Comparison of ENCODE assay signal across 11 cellular contexts in the genomic region with DNA sequence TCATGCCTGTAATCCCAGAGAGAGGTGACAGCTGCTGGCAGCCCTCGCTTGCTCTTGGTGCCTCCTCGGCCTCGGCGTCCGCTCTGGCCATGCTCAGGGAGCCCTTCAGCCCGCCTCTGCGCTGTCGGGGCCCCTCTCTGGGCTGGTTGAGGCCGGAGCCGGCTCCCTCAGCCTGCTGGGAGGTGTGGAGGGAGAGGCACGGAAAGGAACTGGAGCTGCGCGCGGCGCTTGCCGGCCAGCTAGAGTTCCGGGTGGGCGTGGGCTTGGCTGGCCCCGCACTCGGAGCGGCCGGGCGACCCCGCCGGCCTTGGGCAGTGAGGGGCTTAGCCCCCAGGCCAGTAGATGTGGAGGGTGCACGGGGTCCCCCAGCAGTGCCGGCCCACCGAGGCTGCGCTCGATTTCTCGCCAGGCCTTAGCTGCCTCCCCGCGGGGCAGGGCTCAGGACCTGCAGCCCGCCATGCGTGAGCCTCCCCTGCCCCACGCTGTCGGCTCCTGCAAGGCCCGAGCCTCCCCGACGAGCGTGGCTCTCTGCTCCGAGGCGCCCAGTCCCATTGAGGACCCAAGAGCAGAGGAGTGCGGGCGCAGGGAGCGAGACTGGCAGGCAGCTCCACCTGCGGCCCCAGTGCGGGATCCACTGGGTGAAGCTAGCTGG. TPM values are rescaled to one million over a fixed set of nuclear protein-coding genes. Genes with fewer than 3 reads are reported as not detected.
A peak's percentile ranks its signal among the peaks of the same experiment; 100 is the strongest.
DNase-seq lines count a peak whose midpoint lies in the region; ATAC-seq and TF ChIP-seq lines count a peak whose summit lies in the region.
"Had no signal": no experiment of that assay in that cellular context is flagged by ENCODE, and none has a peak within 500 bp of the region (broad histone marks: within the 10 kb centered on the region; RNA-seq: fewer than 3 reads in every experiment).

No MANE protein-coding gene starts in this region.

- WGBS in prostate gland: 91% methylated on average over 38 of the region's 48 CpGs

- DNase-seq in fibroblast of villous mesenchyme (ENCODE audit: low read depth) (peak; percentile 2), prostate gland (ENCODE audit: low spot score) (no peak), HuH-7 (ENCODE audit: low spot score) (no peak)
- DNase-seq: kidney glomerular epithelial cell had no signal

- H3K4me1 ChIP-seq in prostate gland (replicated peaks): no peaks in the 10 kb centered on the region

- no peaks in the 10 kb centered on the region for H3K36me3 ChIP-seq in prostate gland

- peak overlapping the region in 1 of 2 donors; percentile 45 for H3K27ac ChIP-seq in prostate gland
- H3K27ac ChIP-seq: HL-60, RWPE1 had no signal

- no peaks in the 10 kb centered on the region for H3K9me3 ChIP-seq in prostate gland

- no peaks in the 10 kb centered on the region for H3K27me3 ChIP-seq in prostate gland (replicated peaks; ENCODE audit: insufficient read depth)

- ATAC-seq in GM18498 (IDR thresholded peaks at IDR 0.05; ENCODE audit: unreplicated experiment) (peak; percentile 75), HG02623 (IDR thresholded peaks at IDR 0.05; ENCODE audit: unreplicated experiment) (no peak), HG02870 (IDR thresholded peaks at IDR 0.05; ENCODE audit: unreplicated experiment) (no peak), HG03175 (IDR thresholded peaks at IDR 0.05; ENCODE audit: unreplicated experiment) (no peak)

- TF ChIP-seq CTCF in fibroblast of villous mesenchyme (IDR thresholded peaks at IDR 0.05; ENCODE audit: insufficient read depth, low read depth, low read length) (no peak), prostate gland (IDR thresholded peaks at IDR 0.05) (no peak)

- TF ChIP-seq POLR2A in prostate gland (IDR thresholded peaks at IDR 0.05): no peak

- H3K4me3 ChIP-seq in fibroblast of villous mesenchyme (ENCODE audit: low read depth, low read length) (peak overlapping the region; percentile 60), prostate gland (peak overlapping the region; percentile 2 to 18)

- intact Hi-C loops in prostate gland (cut with DNase I): no loop called here

TF ChIP-seq in PFSK-1, 5 proteins besides CTCF, POLR2A, EP300 and RAD21:
- no peak for TF ChIP-seq TAF1 (IDR thresholded peaks at IDR 0.05; ENCODE audit: borderline replicate concordance, insufficient read depth, low read length)
- TF ChIP-seq FOXP2 (optimal IDR thresholded peaks at IDR 0.05; ENCODE audit: borderline replicate concordance, extremely low read depth, extremely low read length, insufficient read depth): no peak
- TF ChIP-seq, protein P1, sequence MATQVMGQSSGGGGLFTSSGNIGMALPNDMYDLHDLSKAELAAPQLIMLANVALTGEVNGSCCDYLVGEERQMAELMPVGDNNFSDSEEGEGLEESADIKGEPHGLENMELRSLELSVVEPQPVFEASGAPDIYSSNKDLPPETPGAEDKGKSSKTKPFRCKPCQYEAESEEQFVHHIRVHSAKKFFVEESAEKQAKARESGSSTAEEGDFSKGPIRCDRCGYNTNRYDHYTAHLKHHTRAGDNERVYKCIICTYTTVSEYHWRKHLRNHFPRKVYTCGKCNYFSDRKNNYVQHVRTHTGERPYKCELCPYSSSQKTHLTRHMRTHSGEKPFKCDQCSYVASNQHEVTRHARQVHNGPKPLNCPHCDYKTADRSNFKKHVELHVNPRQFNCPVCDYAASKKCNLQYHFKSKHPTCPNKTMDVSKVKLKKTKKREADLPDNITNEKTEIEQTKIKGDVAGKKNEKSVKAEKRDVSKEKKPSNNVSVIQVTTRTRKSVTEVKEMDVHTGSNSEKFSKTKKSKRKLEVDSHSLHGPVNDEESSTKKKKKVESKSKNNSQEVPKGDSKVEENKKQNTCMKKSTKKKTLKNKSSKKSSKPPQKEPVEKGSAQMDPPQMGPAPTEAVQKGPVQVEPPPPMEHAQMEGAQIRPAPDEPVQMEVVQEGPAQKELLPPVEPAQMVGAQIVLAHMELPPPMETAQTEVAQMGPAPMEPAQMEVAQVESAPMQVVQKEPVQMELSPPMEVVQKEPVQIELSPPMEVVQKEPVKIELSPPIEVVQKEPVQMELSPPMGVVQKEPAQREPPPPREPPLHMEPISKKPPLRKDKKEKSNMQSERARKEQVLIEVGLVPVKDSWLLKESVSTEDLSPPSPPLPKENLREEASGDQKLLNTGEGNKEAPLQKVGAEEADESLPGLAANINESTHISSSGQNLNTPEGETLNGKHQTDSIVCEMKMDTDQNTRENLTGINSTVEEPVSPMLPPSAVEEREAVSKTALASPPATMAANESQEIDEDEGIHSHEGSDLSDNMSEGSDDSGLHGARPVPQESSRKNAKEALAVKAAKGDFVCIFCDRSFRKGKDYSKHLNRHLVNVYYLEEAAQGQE (IDR thresholded peaks at IDR 0.05; ENCODE audit: insufficient read depth in 1 of 2, low read depth in 2 of 2, low read length in 2 of 2): no peak
- TF ChIP-seq POLR2AphosphoS5 (IDR thresholded peaks at IDR 0.05; ENCODE audit: low read depth, low read length): peak; percentile 82
- TF ChIP-seq SIN3A (IDR thresholded peaks at IDR 0.05; ENCODE audit: borderline replicate concordance, insufficient read depth, low read length): peak; percentile 50; the same call in 1 of the 2 replicates

RNA-seq across cellular contexts. Expression of a gene that starts 34.6 kb away (rescaled TPM):
- polyA plus RNA-seq in PFSK-1 (2012; ENCODE audit: insufficient read length, low read depth): 1.6 TPM
- total RNA-seq in fibroblast of villous mesenchyme: 0.32 TPM in 1 of 2 replicates, not detected in the other
- total RNA-seq in prostate gland: 1 to 10 TPM in 1 of 2 donors, not detected in 1; 3.3 TPM

RNA-seq across cellular contexts. Expression of a gene that starts 34.9 kb away (rescaled TPM):
- polyA plus RNA-seq in PFSK-1 (2012; ENCODE audit: insufficient read length, low read depth): 33.6 TPM
- 19.0 and 25.5 TPM in 2 replicates for total RNA-seq in fibroblast of villous mesenchyme
- 10 to 100 TPM; 12.2 to 36.7 TPM for total RNA-seq in prostate gland
